Comparison of ENCODE assay signal across 8 cellular contexts in the genomic region with DNA sequence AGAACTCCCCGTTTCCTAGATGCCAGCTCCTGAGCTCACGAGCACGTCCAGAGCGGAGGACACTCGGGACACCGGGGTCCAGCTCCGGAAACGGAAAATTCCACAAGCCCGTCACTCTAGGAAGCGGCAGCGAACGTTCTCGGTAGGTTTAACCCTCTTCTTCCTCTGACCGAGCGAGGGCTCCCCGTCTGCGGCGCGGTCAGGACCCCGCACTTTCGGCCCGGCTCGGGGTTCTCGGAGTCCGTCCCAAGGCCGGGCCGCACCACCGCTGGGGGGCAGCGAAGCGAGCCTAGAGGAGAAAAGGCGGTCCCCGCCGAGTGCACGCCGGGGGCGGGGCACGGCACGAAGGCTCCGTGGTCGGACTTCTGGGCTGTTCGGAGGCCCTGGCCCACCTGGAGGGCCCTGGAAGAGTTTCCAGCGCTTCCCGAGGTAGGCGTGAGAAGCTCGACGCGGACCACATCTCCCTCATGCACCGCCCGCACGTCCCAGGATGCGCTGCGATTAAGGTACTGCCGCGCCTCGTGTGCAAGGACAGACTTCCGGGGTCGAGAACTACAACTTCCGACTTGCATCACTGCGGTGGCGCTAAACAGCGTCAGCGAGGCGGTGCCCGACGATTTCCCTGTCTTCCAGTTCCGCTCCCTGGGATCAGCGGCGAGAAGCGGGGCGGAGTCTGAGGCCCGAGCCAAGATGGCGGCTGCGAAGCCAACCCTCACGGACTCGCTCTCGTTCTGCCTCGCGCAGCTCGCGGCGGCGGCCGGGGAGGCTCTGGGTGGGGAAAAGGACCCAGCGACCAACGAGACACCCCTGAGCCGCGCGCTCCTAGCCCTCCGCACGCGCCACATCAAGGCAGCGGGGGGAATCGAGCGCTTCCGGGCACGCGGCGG. TPM values are rescaled to one million over a fixed set of nuclear protein-coding genes. Genes with fewer than 3 reads are reported as not detected.
DNase-seq lines count a peak whose midpoint lies in the region; ATAC-seq and TF ChIP-seq lines count a peak whose summit lies in the region.

A gene with protein sequence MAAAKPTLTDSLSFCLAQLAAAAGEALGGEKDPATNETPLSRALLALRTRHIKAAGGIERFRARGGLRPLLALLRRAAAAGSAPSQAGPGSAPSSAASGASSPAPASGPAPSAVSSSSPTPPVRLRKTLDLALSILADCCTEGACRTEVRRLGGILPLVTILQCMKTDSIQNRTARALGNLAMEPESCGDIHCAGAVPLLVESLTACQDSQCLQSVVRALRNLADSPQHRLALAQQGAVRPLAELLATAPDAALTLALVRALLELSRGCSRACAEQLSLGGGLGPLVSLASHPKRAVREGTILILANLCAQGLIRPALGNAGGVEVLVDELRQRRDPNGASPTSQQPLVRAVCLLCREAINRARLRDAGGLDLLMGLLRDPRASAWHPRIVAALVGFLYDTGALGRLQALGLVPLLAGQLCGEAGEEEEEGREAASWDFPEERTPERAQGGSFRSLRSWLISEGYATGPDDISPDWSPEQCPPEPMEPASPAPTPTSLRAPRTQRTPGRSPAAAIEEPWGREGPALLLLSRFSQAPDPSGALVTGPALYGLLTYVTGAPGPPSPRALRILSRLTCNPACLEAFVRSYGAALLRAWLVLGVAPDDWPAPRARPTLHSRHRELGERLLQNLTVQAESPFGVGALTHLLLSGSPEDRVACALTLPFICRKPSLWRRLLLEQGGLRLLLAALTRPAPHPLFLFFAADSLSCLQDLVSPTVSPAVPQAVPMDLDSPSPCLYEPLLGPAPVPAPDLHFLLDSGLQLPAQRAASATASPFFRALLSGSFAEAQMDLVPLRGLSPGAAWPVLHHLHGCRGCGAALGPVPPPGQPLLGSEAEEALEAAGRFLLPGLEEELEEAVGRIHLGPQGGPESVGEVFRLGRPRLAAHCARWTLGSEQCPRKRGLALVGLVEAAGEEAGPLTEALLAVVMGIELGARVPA (plus strand): TSS at position 667 of the 887 bp plus-strand sequence. CDS start 24 bp downstream, at position 691.

- POLR2A ChIA-PET in BJ (lab: Charles Lee) = interaction anchor here (0.6 to 2.3 kb wide), 6 partner anchors 13 to 531 kb away, joined by 3 to 8 read pairs (median 4); a partner anchor contains a TSS
- POLR2A ChIA-PET in activated CD4-positive, alpha-beta T cell treated with anti-CD3 and anti-CD28 coated beads for 36 hours (lab: Charles Lee) = interaction anchor here (0.5 to 2.3 kb wide), 8 partner anchors 14 to 419 kb away, joined by 3 to 11 read pairs (median 4); a partner anchor contains a TSS

- TF ChIP-seq CTCF in BJ (IDR thresholded peaks at IDR 0.05; ENCODE audit: insufficient read depth, low read depth, low read length) = peak; percentile 82
- peak; percentile 59 for TF ChIP-seq CTCF in choroid plexus epithelial cell (conservative IDR thresholded peaks at IDR 0.05; ENCODE audit: low read depth, low read length)

- intact Hi-C loops in activated CD4-positive, alpha-beta T cell treated with anti-CD3 and anti-CD28 coated beads for 36 hours (cut with DNase I, micrococcal nuclease) = loop anchor here (1.0 to 5.0 kb wide), 25 partner anchors 16 to 808 kb away; a partner anchor contains a TSS

- H3K27me3 Mint-ChIP-seq in activated CD4-positive, alpha-beta T cell treated with anti-CD3 and anti-CD28 coated beads for 36 hours = no peaks in the 10 kb centered on the region

- H3K27me3 ChIP-seq in BJ (ENCODE audit: control insufficient read depth, insufficient read depth, low read length) = no peaks in the 10 kb centered on the region

- DNase-seq in BJ (ENCODE audit: low read depth) (peak; percentile 82), GM19238 (ENCODE audit: insufficient read length, low spot score) (peak; percentile 74), NCI-H510A treated with DMSO at 0.1 percent for 48 hours (lab: John Stamatoyannopoulos, UW) (peak; percentile 98), choroid plexus epithelial cell (ENCODE audit: low read depth) (peak; percentile 99), kidney tubule cell (ENCODE audit: low spot score) (peak; percentile 98)
- peak; percentile 98 for DNase-seq in activated CD4-positive, alpha-beta T cell treated with anti-CD3 and anti-CD28 coated beads for 36 hours
- peak; percentile 84 to 96 (median 91) for DNase-seq in stimulated activated CD4-positive, alpha-beta T cell treated with anti-CD3 and anti-CD28 coated beads, Interleukin-1b, Interleukin-23, amount 100 ng/mL, for 24 hours (ENCODE audit: low read depth in 4 of 4, low spot score in 1 of 4)

- H3K9me3 Mint-ChIP-seq in activated CD4-positive, alpha-beta T cell treated with anti-CD3 and anti-CD28 coated beads for 36 hours (ENCODE audit: low read depth) = no peaks in the 10 kb centered on the region

- peaks cover 27% of the 10 kb centered on the region for H3K36me3 Mint-ChIP-seq in activated CD4-positive, alpha-beta T cell treated with anti-CD3 and anti-CD28 coated beads for 36 hours (ENCODE audit: low read depth)

- CTCF ChIA-PET in BJ (lab: Yijun Ruan, JAX) = interaction anchor here (0.7 to 5.2 kb wide), 14 partner anchors 11 to 505 kb away, joined by 3 to 52 read pairs (median 4); a partner anchor contains a TSS
- CTCF ChIA-PET in activated CD4-positive, alpha-beta T cell treated with anti-CD3 and anti-CD28 coated beads for 36 hours (lab: Charles Lee) = interaction anchor here (0.6 to 6.2 kb wide), 11 partner anchors 10 to 436 kb away, joined by 3 to 35 read pairs (median 5); a partner anchor contains a TSS

- peak; percentile 67 for ATAC-seq in HG03442 (IDR thresholded peaks at IDR 0.05; ENCODE audit: unreplicated experiment)
- ATAC-seq in activated CD4-positive, alpha-beta T cell treated with anti-CD3 and anti-CD28 coated beads for 36 hours = peak; percentile 81

- peak within 1 kb of the TSS; percentile 94 for H3K27ac Mint-ChIP-seq in activated CD4-positive, alpha-beta T cell treated with anti-CD3 and anti-CD28 coated beads for 36 hours

- peaks cover 42% of the 10 kb centered on the region for H3K4me1 Mint-ChIP-seq in activated CD4-positive, alpha-beta T cell treated with anti-CD3 and anti-CD28 coated beads for 36 hours

- peaks cover 13% of the 10 kb centered on the region for H3K36me3 ChIP-seq in BJ (ENCODE audit: control insufficient read depth, insufficient read depth, low read length)

- H3K4me3 Mint-ChIP-seq in activated CD4-positive, alpha-beta T cell treated with anti-CD3 and anti-CD28 coated beads for 36 hours = peak within 1 kb of the TSS; percentile 85

- H3K4me3 ChIP-seq in BJ (ENCODE audit: low read depth, low read length) (peak within 1 kb of the TSS; percentile 71), choroid plexus epithelial cell (ENCODE audit: low read depth, low read length) (peak within 1 kb of the TSS; percentile 89)

RNA-seq across cellular contexts. Expression of the gene that starts here (rescaled TPM):
- polyA plus RNA-seq in BJ (2011; rRNA removed) = 3.0 and 6.4 TPM in 2 replicates
- 3.4 and 7.9 TPM in 2 replicates for polyA minus RNA-seq in BJ (2011; rRNA and poly(A)+ RNA removed)
- total RNA-seq in activated CD4-positive, alpha-beta T cell treated with anti-CD3 and anti-CD28 coated beads for 36 hours = 1 to 10 TPM; 7.0 to 7.9 TPM

Comparison
In these comparisons a context has a peak if more than half of its experiments do, and no peak if none do; other contexts are left out.
1. Peak in every context shown above with its lines: DNase-seq, ATAC-seq and H3K4me3 ChIP-seq.